In the genomic region with DNA sequence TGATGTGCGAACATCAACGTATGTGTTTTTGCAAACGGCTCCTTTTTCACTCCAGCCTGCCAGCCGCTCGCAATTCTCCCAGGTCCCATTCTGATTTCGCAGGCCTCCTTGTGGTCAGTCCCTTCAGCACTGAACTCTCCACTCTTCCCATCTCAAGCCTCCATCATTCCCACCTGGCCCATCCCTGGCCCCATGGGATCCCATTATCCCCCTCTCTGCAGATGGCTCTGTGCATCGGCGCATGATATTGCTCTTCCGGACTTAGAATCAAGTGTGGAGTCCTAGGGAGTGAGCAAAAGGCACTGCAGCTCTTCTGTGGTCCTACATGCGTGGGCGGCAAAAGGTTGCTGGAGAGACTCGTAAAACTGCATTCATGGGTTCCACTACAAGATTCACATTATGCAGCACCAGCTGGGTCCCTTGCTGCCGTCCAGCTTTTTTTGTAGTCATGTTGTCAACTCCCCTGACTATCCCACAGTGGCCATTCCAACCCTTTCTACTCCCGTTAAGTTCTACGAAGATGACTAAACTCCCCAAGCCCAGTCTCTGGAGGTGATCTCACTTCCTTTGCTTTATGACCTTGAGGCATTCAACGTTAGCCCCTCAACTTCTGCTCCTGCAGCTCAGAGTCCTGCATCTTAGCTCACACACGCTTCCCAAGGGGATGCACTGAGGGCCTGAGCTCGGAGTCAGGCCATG, we compare ENCODE assay signal across 27 cellular contexts.
A peak's percentile ranks its signal among the peaks of the same experiment; 100 is the strongest.
DNase-seq lines count a peak whose midpoint lies in the region; FAIRE-seq and TF ChIP-seq lines count a peak whose summit lies in the region.
"Had no signal": no experiment of that assay in that cellular context is flagged by ENCODE, and none has a peak within 500 bp of the region (broad histone marks: within the 10 kb centered on the region; RNA-seq: fewer than 3 reads in every experiment).

No MANE protein-coding gene starts in this region.

- H3K9me3 ChIP-seq in HUES48 (ENCODE audit: control insufficient read depth, insufficient read depth, low read length) = no peaks in the 10 kb centered on the region
- H3K9me3 ChIP-seq in endodermal cell (ENCODE audit: control insufficient read depth, low read length) = no peaks in the 10 kb centered on the region
- H3K9me3 ChIP-seq in kidney (ENCODE audit: control insufficient read depth in 1 of 2, low read length in 2 of 2) = no peaks in the 10 kb centered on the region
- H3K9me3 ChIP-seq: left lung, pancreas, thoracic aorta had no signal

- H3K4me3 Mint-ChIP-seq in endodermal cell = no peak overlapping the region
- H3K4me3 Mint-ChIP-seq: activated CD4-positive, alpha-beta memory T cell treated with anti-CD3 and anti-CD28 coated beads for 36 hours; activated naive CD8-positive, alpha-beta T cell treated with anti-CD3 and anti-CD28 coated beads for 36 hours; central memory CD8-positive, alpha-beta T cell; natural killer cell treated with Interleukin-12 subunit alpha and Interleukin-12 subunit beta and Interleukin-15 and Interleukin-18, amount 100 ng/mL, for 72 hours had no signal

- H3K27me3 Mint-ChIP-seq in endodermal cell (ENCODE audit: insufficient read depth) = peaks cover 4% of the 10 kb centered on the region
- H3K27me3 Mint-ChIP-seq: activated CD4-positive, alpha-beta memory T cell treated with anti-CD3 and anti-CD28 coated beads for 36 hours; activated naive CD8-positive, alpha-beta T cell treated with anti-CD3 and anti-CD28 coated beads for 36 hours; central memory CD8-positive, alpha-beta T cell; natural killer cell treated with Interleukin-12 subunit alpha and Interleukin-12 subunit beta and Interleukin-15 and Interleukin-18, amount 100 ng/mL, for 72 hours had no signal

- DNase-seq in DMS 273 (lab: John Stamatoyannopoulos, UW; ENCODE audit: unreplicated experiment) = peak; percentile 7
- DNase-seq in DMS 273 treated with DMSO at 0.1 percent for 48 hours (lab: John Stamatoyannopoulos, UW) = no peak
- peak; percentile 76 for DNase-seq in endodermal cell
- peak; percentile 62 for DNase-seq in retina
- no peak for DNase-seq in kidney
- no peak for DNase-seq in medulla oblongata (ENCODE audit: extremely low spot score)
- DNase-seq in GM10266 (ENCODE audit: extremely low spot score) = no peak
- DNase-seq: activated CD4-positive, alpha-beta memory T cell treated with anti-CD3 and anti-CD28 coated beads for 36 hours; activated naive CD8-positive, alpha-beta T cell treated with anti-CD3 and anti-CD28 coated beads for 36 hours; CD4-positive, alpha-beta memory T cell; dermis blood vessel endothelial cell; GDM1; GM23248; Karpas-422; left lung; MV-4-11; pancreas; stimulated activated CD4-positive, alpha-beta T cell treated with anti-CD3 and anti-CD28 coated beads, Interleukin-4, amount 100 ng/mL, for 4 hours; stimulated activated naive CD4-positive, alpha-beta T cell treated with Interleukin-2 at 50 U/mL for 16 hours; T-helper 9 cell had no signal

- H3K27ac ChIP-seq in HUES48 (ENCODE audit: low read depth, low read length) (peak overlapping the region; percentile 11), endodermal cell (ENCODE audit: low read depth, low read length) (no peak overlapping the region), kidney (ENCODE audit: low read depth in 2 of 2, low read length in 2 of 2) (no peak overlapping the region)
- H3K27ac ChIP-seq: 22Rv1, GM23248, left lung, pancreas, thoracic aorta had no signal

- peaks cover 2% of the 10 kb centered on the region for H3K4me1 Mint-ChIP-seq in endodermal cell
- H3K4me1 Mint-ChIP-seq: activated naive CD8-positive, alpha-beta T cell treated with anti-CD3 and anti-CD28 coated beads for 36 hours; CD4-positive, alpha-beta memory T cell; central memory CD8-positive, alpha-beta T cell had no signal

- 83 to 87% methylated on average over 16 to 18 of the region's 18 CpGs for WGBS in endodermal cell (ENCODE audit: insufficient coverage in 1 of 2, insufficient read length in 1 of 2), 2 experiments

- H3K9ac ChIP-seq in HUES48 (ENCODE audit: low read depth, low read length) (no peak overlapping the region), endodermal cell (ENCODE audit: extremely low read depth, low read length, poor library complexity, severe bottlenecking) (no peak overlapping the region), kidney (ENCODE audit: low read length in 2 of 2) (no peak overlapping the region)
- H3K9ac ChIP-seq: GM23248 had no signal

- no peak for FAIRE-seq in kidney (lab: Jason Lieb, UNC)
- FAIRE-seq: astrocyte, pancreas had no signal

- H3K36me3 ChIP-seq in HUES48 (ENCODE audit: control insufficient read depth, insufficient read depth, low read length) = no peaks in the 10 kb centered on the region
- no peaks in the 10 kb centered on the region for H3K36me3 ChIP-seq in endodermal cell (ENCODE audit: control insufficient read depth, insufficient read depth, low read length)
- H3K36me3 ChIP-seq in kidney (ENCODE audit: control insufficient read depth in 1 of 2, insufficient read depth in 2 of 2, low read length in 2 of 2) = no peaks in the 10 kb centered on the region
- H3K36me3 ChIP-seq: left lung, pancreas, thoracic aorta had no signal

- H3K36me3 Mint-ChIP-seq in endodermal cell (ENCODE audit: low read depth) = no peaks in the 10 kb centered on the region
- H3K36me3 Mint-ChIP-seq: activated CD4-positive, alpha-beta memory T cell treated with anti-CD3 and anti-CD28 coated beads for 36 hours; activated naive CD8-positive, alpha-beta T cell treated with anti-CD3 and anti-CD28 coated beads for 36 hours; CD4-positive, alpha-beta memory T cell; natural killer cell treated with Interleukin-12 subunit alpha and Interleukin-12 subunit beta and Interleukin-15 and Interleukin-18, amount 100 ng/mL, for 72 hours had no signal

- no peak overlapping the region for H3K27ac Mint-ChIP-seq in endodermal cell
- H3K27ac Mint-ChIP-seq: activated CD4-positive, alpha-beta memory T cell treated with anti-CD3 and anti-CD28 coated beads for 36 hours; activated naive CD8-positive, alpha-beta T cell treated with anti-CD3 and anti-CD28 coated beads for 36 hours; activated T-helper 2 cell treated with anti-CD3 and anti-CD28 coated beads, Interferon-gamma antibody, Interleukin-2, Interleukin-4, amounts not matched to agents 10 μg/mL and 5 μg/mL and 100 μg/mL, durations not matched to agents 14 hours and 24 hours and 36 hours; CD4-positive, alpha-beta memory T cell; natural killer cell treated with Interleukin-12 subunit alpha and Interleukin-12 subunit beta and Interleukin-15 and Interleukin-18, amount 100 ng/mL, for 72 hours had no signal

- H3K9me3 Mint-ChIP-seq in endodermal cell = no peaks in the 10 kb centered on the region
- H3K9me3 Mint-ChIP-seq: activated CD4-positive, alpha-beta memory T cell treated with anti-CD3 and anti-CD28 coated beads for 36 hours; activated naive CD8-positive, alpha-beta T cell treated with anti-CD3 and anti-CD28 coated beads for 36 hours; activated T-helper 2 cell treated with anti-CD3 and anti-CD28 coated beads, Interferon-gamma antibody, Interleukin-2, Interleukin-4, amounts not matched to agents 10 μg/mL and 5 μg/mL and 100 μg/mL, durations not matched to agents 14 hours and 24 hours and 36 hours; natural killer cell treated with Interleukin-12 subunit alpha and Interleukin-12 subunit beta and Interleukin-15 and Interleukin-18, amount 100 ng/mL, for 72 hours had no signal

- TF ChIP-seq CTCF in endodermal cell (conservative IDR thresholded peaks at IDR 0.05) = peak; percentile 70
- TF ChIP-seq CTCF in kidney (IDR thresholded peaks at IDR 0.05; ENCODE audit: borderline replicate concordance, extremely low read depth, insufficient read depth) = no peak
- TF ChIP-seq CTCF in GM10266 (IDR thresholded peaks at IDR 0.05; ENCODE audit: control insufficient read depth, insufficient read depth, low read depth, missing control alignments) = no peak

- no peak overlapping the region for H3K4me3 ChIP-seq in HUES48 (ENCODE audit: low read depth, low read length)
- H3K4me3 ChIP-seq in endodermal cell (ENCODE audit: low read length) = no peak overlapping the region
- H3K4me3 ChIP-seq in kidney (ENCODE audit: low read length in 2 of 2) = no peak overlapping the region
- H3K4me3 ChIP-seq: GM23248, left lung, pancreas, thoracic aorta had no signal

- H3K27me3 ChIP-seq in HUES48 (ENCODE audit: control insufficient read depth, insufficient read depth, low read length) (no peaks in the 10 kb centered on the region), endodermal cell (ENCODE audit: control insufficient read depth, insufficient read depth, low read length, poor library complexity, severe bottlenecking) (no peaks in the 10 kb centered on the region)
- H3K27me3 ChIP-seq: left lung, pancreas had no signal

- intact Hi-C loops in kidney (cut with DNase I) = no loop called here

- peaks cover 20% of the 10 kb centered on the region for H3K4me1 ChIP-seq in HUES48 (ENCODE audit: control insufficient read depth, insufficient read depth, low read length)
- peaks cover 2% of the 10 kb centered on the region for H3K4me1 ChIP-seq in endodermal cell (ENCODE audit: control insufficient read depth, insufficient read depth, low read length)
- no peaks in the 10 kb centered on the region for H3K4me1 ChIP-seq in kidney (ENCODE audit: control insufficient read depth in 1 of 2, insufficient read depth in 1 of 2, low read depth in 1 of 2, low read length in 2 of 2)
- H3K4me1 ChIP-seq: left lung, pancreas had no signal

Comparison
In these comparisons a context has a peak if more than half of its experiments do, and no peak if none do; other contexts are left out.
1. DNase-seq: peak in DMS 273 (single experiment), endodermal cell (single experiment) and retina (single experiment); none in DMS 273 treated with DMSO at 0.1 percent for 48 hours (single experiment), kidney (single experiment), medulla oblongata (single experiment) and GM10266 (single experiment).